Comparison of ENCODE assay signal across 7 cellular contexts in the genomic region with DNA sequence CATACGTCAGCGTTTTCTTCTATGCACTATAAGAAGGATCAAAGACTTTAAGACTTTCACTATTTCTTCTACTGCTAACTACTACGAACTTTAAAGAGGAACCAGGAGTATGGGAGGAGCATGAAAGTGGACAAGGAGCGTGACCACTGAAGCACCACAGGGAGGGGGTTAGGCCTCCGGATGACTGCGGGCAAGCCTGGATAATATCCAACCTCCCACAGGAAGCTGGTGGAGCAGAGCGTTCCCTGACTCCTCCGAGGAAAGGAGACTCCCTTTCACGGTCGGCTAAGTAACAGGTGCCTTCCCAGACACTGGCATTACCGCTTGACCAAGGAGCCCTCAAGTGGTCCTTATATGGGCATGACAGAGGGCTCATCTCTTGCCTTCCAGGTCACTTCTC.
"Had no signal": no experiment of that assay in that cellular context is flagged by ENCODE, and none has a peak within 500 bp of the region (broad histone marks: within the 10 kb centered on the region; RNA-seq: fewer than 3 reads in every experiment).

No MANE protein-coding gene starts in this region.

- DNase-seq: GM23248, GOT3, H7, HCEC 1CT, IMR-90, KG1 had no signal

- H3K4me3 ChIP-seq: GM23248, K562 had no signal

- H3K27ac ChIP-seq: GM23248 had no signal

- H2AFZ ChIP-seq: GM23248 had no signal

- H3K9ac ChIP-seq: GM23248 had no signal
